Comparison of ENCODE assay signal across 1 cellular context in the genomic region with DNA sequence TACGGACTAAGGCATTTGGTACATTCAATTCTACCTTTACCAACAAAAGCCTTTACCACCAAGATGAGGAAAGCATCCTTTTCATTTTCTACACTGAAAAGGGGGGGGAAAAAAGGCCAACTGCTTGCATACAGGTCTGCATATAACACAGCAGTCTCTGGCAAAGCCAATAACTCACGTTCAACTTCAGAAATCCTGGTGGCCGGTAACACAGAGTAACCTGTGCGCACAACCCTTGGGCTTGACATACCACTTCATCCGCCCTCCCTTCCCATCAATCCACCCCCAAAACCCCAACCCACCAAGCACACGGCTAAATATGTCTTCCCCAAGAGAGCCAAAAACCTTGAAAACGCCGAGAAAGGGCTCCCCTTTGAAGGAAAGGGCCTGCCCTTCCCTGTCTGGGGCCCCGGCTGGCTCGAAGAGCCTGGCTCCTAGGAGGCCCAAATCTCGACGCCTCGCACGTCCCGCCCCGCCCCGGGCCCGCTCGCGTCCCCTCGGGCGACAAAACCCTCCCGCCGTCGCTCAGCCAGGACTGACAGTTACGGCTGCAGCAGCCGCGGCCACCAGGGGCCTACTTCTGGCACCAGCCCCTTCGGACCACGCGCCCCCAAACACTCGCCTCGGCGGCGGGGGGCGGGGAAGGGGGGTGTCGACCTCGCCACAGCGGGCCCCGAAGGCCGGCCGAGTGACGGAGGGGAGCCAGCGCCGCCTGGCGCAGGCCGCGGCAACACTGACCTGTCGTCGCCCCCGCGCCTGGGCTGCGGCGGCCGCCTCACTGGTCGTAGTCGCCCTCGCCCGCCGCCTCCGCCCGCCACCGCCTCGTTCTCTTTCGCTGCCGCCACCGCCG.
A peak's percentile ranks its signal among the peaks of the same experiment; 100 is the strongest.
TF ChIP-seq lines count a peak whose summit lies in the region.

No MANE protein-coding gene starts in this region.

TF ChIP-seq in HepG2, 621 proteins besides CTCF, POLR2A, EP300 and RAD21 (continued from another document and continues in another):
- TF ChIP-seq, protein P1, sequence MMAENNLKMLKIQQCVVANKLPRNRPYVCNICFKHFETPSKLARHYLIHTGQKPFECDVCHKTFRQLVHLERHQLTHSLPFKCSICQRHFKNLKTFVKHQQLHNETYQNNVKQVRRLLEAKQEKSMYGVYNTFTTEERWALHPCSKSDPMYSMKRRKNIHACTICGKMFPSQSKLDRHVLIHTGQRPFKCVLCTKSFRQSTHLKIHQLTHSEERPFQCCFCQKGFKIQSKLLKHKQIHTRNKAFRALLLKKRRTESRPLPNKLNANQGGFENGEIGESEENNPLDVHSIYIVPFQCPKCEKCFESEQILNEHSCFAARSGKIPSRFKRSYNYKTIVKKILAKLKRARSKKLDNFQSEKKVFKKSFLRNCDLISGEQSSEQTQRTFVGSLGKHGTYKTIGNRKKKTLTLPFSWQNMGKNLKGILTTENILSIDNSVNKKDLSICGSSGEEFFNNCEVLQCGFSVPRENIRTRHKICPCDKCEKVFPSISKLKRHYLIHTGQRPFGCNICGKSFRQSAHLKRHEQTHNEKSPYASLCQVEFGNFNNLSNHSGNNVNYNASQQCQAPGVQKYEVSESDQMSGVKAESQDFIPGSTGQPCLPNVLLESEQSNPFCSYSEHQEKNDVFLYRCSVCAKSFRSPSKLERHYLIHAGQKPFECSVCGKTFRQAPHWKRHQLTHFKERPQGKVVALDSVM (CRISPR knock-in tag; IDR thresholded peaks at IDR 0.05) = no peak; the same call in 1 of the 2 replicates
- TF ChIP-seq, protein P2, sequence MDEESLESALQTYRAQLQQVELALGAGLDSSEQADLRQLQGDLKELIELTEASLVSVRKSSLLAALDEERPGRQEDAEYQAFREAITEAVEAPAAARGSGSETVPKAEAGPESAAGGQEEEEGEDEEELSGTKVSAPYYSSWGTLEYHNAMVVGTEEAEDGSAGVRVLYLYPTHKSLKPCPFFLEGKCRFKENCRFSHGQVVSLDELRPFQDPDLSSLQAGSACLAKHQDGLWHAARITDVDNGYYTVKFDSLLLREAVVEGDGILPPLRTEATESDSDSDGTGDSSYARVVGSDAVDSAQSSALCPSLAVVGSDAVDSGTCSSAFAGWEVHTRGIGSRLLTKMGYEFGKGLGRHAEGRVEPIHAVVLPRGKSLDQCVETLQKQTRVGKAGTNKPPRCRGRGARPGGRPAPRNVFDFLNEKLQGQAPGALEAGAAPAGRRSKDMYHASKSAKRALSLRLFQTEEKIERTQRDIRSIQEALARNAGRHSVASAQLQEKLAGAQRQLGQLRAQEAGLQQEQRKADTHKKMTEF (CRISPR knock-in tag; IDR thresholded peaks at IDR 0.05) = peak; percentile 47; the same call in 1 of the 2 replicates
- TF ChIP-seq NPAS2 (CRISPR knock-in tag; IDR thresholded peaks at IDR 0.05; ENCODE audit: borderline replicate concordance) = no peak
- no peak for TF ChIP-seq HOXA7 (CRISPR knock-in tag; IDR thresholded peaks at IDR 0.05)
- no peak for TF ChIP-seq SMC3 (IDR thresholded peaks at IDR 0.05; ENCODE audit: low read length)
- TF ChIP-seq, protein P3, sequence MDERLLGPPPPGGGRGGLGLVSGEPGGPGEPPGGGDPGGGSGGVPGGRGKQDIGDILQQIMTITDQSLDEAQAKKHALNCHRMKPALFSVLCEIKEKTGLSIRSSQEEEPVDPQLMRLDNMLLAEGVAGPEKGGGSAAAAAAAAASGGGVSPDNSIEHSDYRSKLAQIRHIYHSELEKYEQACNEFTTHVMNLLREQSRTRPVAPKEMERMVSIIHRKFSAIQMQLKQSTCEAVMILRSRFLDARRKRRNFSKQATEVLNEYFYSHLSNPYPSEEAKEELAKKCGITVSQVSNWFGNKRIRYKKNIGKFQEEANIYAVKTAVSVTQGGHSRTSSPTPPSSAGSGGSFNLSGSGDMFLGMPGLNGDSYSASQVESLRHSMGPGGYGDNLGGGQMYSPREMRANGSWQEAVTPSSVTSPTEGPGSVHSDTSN (CRISPR knock-in tag; IDR thresholded peaks at IDR 0.05) = no peak
- peak; percentile 37; the same call in 1 of the 2 replicates for TF ChIP-seq PITX1 (CRISPR knock-in tag; IDR thresholded peaks at IDR 0.05)
- TF ChIP-seq SYNCRIP (IDR thresholded peaks at IDR 0.05; ENCODE audit: insufficient read depth, low read depth, low read length) = no peak
- no peak for TF ChIP-seq ZNF44 (CRISPR knock-in tag; IDR thresholded peaks at IDR 0.05)
- TF ChIP-seq, protein P4, sequence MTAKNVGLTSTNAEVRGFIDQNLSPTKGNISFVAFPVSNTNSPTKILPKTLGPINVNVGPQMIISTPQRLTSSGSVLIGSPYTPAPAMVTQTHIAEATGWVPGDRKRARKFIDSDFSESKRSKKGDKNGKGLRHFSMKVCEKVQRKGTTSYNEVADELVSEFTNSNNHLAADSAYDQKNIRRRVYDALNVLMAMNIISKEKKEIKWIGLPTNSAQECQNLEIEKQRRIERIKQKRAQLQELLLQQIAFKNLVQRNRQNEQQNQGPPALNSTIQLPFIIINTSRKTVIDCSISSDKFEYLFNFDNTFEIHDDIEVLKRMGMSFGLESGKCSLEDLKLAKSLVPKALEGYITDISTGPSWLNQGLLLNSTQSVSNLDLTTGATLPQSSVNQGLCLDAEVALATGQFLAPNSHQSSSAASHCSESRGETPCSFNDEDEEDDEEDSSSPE (CRISPR knock-in tag; IDR thresholded peaks at IDR 0.05) = no peak
- no peak for TF ChIP-seq RFXAP (CRISPR knock-in tag; IDR thresholded peaks at IDR 0.05; ENCODE audit: borderline replicate concordance)
- no peak for TF ChIP-seq ZNF530 (CRISPR knock-in tag; IDR thresholded peaks at IDR 0.05; ENCODE audit: low read depth)
- no peak for TF ChIP-seq ZNF260 (CRISPR knock-in tag; IDR thresholded peaks at IDR 0.05; ENCODE audit: borderline replicate concordance, low read depth)
- TF ChIP-seq ZNF138 (CRISPR knock-in tag; IDR thresholded peaks at IDR 0.05; ENCODE audit: low read depth) = no peak
- TF ChIP-seq, protein P5, sequence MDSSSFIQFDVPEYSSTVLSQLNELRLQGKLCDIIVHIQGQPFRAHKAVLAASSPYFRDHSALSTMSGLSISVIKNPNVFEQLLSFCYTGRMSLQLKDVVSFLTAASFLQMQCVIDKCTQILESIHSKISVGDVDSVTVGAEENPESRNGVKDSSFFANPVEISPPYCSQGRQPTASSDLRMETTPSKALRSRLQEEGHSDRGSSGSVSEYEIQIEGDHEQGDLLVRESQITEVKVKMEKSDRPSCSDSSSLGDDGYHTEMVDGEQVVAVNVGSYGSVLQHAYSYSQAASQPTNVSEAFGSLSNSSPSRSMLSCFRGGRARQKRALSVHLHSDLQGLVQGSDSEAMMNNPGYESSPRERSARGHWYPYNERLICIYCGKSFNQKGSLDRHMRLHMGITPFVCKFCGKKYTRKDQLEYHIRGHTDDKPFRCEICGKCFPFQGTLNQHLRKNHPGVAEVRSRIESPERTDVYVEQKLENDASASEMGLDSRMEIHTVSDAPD (CRISPR knock-in tag; IDR thresholded peaks at IDR 0.05) = 0 out of 2 replicates have a peak, but pooled peaks have one; percentile 2
- TF ChIP-seq ZNF556 (CRISPR knock-in tag; IDR thresholded peaks at IDR 0.05; ENCODE audit: borderline replicate concordance) = no peak
- no peak for TF ChIP-seq TCF12 (IDR thresholded peaks at IDR 0.05)
- 0 out of 2 replicates have a peak, but pooled peaks have one; percentile 36 for TF ChIP-seq TCF12 (CRISPR knock-in tag; IDR thresholded peaks at IDR 0.05)
- TF ChIP-seq, protein P6, sequence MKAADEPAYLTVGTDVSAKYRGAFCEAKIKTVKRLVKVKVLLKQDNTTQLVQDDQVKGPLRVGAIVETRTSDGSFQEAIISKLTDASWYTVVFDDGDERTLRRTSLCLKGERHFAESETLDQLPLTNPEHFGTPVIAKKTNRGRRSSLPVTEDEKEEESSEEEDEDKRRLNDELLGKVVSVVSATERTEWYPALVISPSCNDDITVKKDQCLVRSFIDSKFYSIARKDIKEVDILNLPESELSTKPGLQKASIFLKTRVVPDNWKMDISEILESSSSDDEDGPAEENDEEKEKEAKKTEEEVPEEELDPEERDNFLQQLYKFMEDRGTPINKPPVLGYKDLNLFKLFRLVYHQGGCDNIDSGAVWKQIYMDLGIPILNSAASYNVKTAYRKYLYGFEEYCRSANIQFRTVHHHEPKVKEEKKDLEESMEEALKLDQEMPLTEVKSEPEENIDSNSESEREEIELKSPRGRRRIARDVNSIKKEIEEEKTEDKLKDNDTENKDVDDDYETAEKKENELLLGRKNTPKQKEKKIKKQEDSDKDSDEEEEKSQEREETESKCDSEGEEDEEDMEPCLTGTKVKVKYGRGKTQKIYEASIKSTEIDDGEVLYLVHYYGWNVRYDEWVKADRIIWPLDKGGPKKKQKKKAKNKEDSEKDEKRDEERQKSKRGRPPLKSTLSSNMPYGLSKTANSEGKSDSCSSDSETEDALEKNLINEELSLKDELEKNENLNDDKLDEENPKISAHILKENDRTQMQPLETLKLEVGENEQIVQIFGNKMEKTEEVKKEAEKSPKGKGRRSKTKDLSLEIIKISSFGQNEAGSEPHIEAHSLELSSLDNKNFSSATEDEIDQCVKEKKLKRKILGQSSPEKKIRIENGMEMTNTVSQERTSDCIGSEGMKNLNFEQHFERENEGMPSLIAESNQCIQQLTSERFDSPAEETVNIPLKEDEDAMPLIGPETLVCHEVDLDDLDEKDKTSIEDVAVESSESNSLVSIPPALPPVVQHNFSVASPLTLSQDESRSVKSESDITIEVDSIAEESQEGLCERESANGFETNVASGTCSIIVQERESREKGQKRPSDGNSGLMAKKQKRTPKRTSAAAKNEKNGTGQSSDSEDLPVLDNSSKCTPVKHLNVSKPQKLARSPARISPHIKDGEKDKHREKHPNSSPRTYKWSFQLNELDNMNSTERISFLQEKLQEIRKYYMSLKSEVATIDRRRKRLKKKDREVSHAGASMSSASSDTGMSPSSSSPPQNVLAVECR (CRISPR knock-in tag; IDR thresholded peaks at IDR 0.05; ENCODE audit: borderline replicate concordance) = peak; percentile 71; the same call in 1 of the 2 replicates
- TF ChIP-seq, protein P7, sequence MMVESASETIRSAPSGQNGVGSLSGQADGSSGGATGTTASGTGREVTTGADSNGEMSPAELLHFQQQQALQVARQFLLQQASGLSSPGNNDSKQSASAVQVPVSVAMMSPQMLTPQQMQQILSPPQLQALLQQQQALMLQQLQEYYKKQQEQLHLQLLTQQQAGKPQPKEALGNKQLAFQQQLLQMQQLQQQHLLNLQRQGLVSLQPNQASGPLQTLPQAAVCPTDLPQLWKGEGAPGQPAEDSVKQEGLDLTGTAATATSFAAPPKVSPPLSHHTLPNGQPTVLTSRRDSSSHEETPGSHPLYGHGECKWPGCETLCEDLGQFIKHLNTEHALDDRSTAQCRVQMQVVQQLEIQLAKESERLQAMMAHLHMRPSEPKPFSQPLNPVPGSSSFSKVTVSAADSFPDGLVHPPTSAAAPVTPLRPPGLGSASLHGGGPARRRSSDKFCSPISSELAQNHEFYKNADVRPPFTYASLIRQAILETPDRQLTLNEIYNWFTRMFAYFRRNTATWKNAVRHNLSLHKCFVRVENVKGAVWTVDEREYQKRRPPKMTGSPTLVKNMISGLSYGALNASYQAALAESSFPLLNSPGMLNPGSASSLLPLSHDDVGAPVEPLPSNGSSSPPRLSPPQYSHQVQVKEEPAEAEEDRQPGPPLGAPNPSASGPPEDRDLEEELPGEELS (CRISPR knock-in tag; IDR thresholded peaks at IDR 0.05) = no peak
- TF ChIP-seq XRCC5 (optimal IDR thresholded peaks at IDR 0.05; ENCODE audit: low read length) = peak; percentile 64
- TF ChIP-seq, protein P8, sequence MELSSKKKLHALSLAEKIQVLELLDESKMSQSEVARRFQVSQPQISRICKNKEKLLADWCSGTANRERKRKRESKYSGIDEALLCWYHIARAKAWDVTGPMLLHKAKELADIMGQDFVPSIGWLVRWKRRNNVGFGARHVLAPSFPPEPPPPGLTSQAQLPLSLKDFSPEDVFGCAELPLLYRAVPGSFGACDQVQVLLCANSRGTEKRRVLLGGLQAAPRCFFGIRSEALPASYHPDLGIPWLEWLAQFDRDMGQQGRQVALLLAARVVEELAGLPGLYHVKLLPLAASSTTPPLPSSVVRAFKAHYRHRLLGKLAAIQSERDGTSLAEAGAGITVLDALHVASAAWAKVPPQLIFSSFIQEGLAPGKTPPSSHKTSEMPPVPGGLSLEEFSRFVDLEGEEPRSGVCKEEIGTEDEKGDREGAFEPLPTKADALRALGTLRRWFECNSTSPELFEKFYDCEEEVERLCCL (CRISPR knock-in tag; IDR thresholded peaks at IDR 0.05; ENCODE audit: borderline replicate concordance) = no peak
- TF ChIP-seq ZNF251 (CRISPR knock-in tag; IDR thresholded peaks at IDR 0.05) = no peak
- TF ChIP-seq HOXD1 (CRISPR knock-in tag; IDR thresholded peaks at IDR 0.05) = no peak
- TF ChIP-seq, protein P9, sequence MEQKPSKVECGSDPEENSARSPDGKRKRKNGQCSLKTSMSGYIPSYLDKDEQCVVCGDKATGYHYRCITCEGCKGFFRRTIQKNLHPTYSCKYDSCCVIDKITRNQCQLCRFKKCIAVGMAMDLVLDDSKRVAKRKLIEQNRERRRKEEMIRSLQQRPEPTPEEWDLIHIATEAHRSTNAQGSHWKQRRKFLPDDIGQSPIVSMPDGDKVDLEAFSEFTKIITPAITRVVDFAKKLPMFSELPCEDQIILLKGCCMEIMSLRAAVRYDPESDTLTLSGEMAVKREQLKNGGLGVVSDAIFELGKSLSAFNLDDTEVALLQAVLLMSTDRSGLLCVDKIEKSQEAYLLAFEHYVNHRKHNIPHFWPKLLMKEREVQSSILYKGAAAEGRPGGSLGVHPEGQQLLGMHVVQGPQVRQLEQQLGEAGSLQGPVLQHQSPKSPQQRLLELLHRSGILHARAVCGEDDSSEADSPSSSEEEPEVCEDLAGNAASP (CRISPR knock-in tag; IDR thresholded peaks at IDR 0.05; ENCODE audit: borderline replicate concordance) = no peak
- TF ChIP-seq ZNF343 (CRISPR knock-in tag; IDR thresholded peaks at IDR 0.05) = no peak
- peak; percentile 23; the same call in 1 of the 2 replicates for TF ChIP-seq ZNF350 (CRISPR knock-in tag; IDR thresholded peaks at IDR 0.05; ENCODE audit: borderline replicate concordance, low read depth)
- no peak for TF ChIP-seq HHEX (CRISPR knock-in tag; IDR thresholded peaks at IDR 0.05)
- TF ChIP-seq, protein P10, sequence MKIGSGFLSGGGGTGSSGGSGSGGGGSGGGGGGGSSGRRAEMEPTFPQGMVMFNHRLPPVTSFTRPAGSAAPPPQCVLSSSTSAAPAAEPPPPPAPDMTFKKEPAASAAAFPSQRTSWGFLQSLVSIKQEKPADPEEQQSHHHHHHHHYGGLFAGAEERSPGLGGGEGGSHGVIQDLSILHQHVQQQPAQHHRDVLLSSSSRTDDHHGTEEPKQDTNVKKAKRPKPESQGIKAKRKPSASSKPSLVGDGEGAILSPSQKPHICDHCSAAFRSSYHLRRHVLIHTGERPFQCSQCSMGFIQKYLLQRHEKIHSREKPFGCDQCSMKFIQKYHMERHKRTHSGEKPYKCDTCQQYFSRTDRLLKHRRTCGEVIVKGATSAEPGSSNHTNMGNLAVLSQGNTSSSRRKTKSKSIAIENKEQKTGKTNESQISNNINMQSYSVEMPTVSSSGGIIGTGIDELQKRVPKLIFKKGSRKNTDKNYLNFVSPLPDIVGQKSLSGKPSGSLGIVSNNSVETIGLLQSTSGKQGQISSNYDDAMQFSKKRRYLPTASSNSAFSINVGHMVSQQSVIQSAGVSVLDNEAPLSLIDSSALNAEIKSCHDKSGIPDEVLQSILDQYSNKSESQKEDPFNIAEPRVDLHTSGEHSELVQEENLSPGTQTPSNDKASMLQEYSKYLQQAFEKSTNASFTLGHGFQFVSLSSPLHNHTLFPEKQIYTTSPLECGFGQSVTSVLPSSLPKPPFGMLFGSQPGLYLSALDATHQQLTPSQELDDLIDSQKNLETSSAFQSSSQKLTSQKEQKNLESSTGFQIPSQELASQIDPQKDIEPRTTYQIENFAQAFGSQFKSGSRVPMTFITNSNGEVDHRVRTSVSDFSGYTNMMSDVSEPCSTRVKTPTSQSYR (CRISPR knock-in tag; IDR thresholded peaks at IDR 0.05; ENCODE audit: borderline replicate concordance) = peak; percentile 38; the same call in 1 of the 2 replicates
- TF ChIP-seq TEAD3 (CRISPR knock-in tag; optimal IDR thresholded peaks at IDR 0.05; ENCODE audit: borderline replicate concordance) = no peak
- TF ChIP-seq RAD51 (IDR thresholded peaks at IDR 0.05; ENCODE audit: borderline replicate concordance) = no peak
- TF ChIP-seq JUND (CRISPR knock-in tag; IDR thresholded peaks at IDR 0.05) = no peak; the same call in 1 of the 2 replicates
- no peak for TF ChIP-seq HNRNPL (IDR thresholded peaks at IDR 0.05; ENCODE audit: low read depth, low read length)
- TF ChIP-seq HDAC2 (CRISPR knock-in tag; IDR thresholded peaks at IDR 0.05) = 0 out of 2 replicates have a peak, but pooled peaks have one; percentile 5
